22 cellular contexts compared by ENCODE assay signal in genomic region chr6:169501128-169501527, GRCh38.
"Had no signal": no experiment of that assay in that cellular context is flagged by ENCODE, and none has a peak within 500 bp of the region (broad histone marks: within the 10 kb centered on the region; RNA-seq: fewer than 3 reads in every experiment).

No MANE protein-coding gene starts in this region.

- H2AFZ ChIP-seq: parathyroid adenoma had no signal

- H3K4me3 ChIP-seq: coronary artery, gastrocnemius medialis, heart right ventricle, lower lobe of right lung, prostate gland, right atrium auricular region, sigmoid colon, stomach, tibial artery had no signal

- DNase-seq: dermis blood vessel endothelial cell; effector memory CD8-positive, alpha-beta T cell; erythroblast; gastrocnemius medialis; heart right ventricle; islet precursor cell; left ventricle myocardium superior; lower lobe of right lung; naive B cell; sigmoid colon; stimulated activated CD4-positive, alpha-beta T cell treated with anti-CD3 and anti-CD28 coated beads, Interleukin-2, amount 100 ng/mL, for 24 hours; stimulated activated CD4-positive, alpha-beta T cell treated with anti-CD3 and anti-CD28 coated beads, Interleukin-4, amount 100 ng/mL, for 24 hours; stimulated activated naive CD4-positive, alpha-beta T cell treated with Interleukin-2 at 50 U/mL for 16 hours; stomach; testis; tibial artery had no signal

- H3K9me3 ChIP-seq: gastrocnemius medialis, lower lobe of right lung, neutrophil, prostate gland, sigmoid colon, testis had no signal

- H3K4me1 ChIP-seq: gastrocnemius medialis, lower lobe of right lung, parathyroid adenoma, prostate gland, right atrium auricular region, sigmoid colon, stomach, tibial artery had no signal

- H3K79me2 ChIP-seq: parathyroid adenoma had no signal

- H3K27me3 ChIP-seq: gastrocnemius medialis, heart right ventricle, neutrophil, right atrium auricular region, sigmoid colon, stomach, testis, tibial artery had no signal

- H3K27ac ChIP-seq: coronary artery, gastrocnemius medialis, heart right ventricle, lower lobe of right lung, neutrophil, parathyroid adenoma, prostate gland, right atrium auricular region, sigmoid colon, stomach, testis, tibial artery had no signal

- ATAC-seq: effector memory CD8-positive, alpha-beta T cell; gastrocnemius medialis; left ventricle myocardium superior; lower lobe of right lung; natural killer cell treated with Interleukin-12 subunit alpha and Interleukin-12 subunit beta and Interleukin-15 and Interleukin-18, amount 100 ng/mL, for 72 hours had no signal

- H3K36me3 ChIP-seq: gastrocnemius medialis, heart right ventricle, lower lobe of right lung, neutrophil, prostate gland, right atrium auricular region, sigmoid colon, tibial artery had no signal
